ENCODE assay signal across 11 cellular contexts in the genomic region with DNA sequence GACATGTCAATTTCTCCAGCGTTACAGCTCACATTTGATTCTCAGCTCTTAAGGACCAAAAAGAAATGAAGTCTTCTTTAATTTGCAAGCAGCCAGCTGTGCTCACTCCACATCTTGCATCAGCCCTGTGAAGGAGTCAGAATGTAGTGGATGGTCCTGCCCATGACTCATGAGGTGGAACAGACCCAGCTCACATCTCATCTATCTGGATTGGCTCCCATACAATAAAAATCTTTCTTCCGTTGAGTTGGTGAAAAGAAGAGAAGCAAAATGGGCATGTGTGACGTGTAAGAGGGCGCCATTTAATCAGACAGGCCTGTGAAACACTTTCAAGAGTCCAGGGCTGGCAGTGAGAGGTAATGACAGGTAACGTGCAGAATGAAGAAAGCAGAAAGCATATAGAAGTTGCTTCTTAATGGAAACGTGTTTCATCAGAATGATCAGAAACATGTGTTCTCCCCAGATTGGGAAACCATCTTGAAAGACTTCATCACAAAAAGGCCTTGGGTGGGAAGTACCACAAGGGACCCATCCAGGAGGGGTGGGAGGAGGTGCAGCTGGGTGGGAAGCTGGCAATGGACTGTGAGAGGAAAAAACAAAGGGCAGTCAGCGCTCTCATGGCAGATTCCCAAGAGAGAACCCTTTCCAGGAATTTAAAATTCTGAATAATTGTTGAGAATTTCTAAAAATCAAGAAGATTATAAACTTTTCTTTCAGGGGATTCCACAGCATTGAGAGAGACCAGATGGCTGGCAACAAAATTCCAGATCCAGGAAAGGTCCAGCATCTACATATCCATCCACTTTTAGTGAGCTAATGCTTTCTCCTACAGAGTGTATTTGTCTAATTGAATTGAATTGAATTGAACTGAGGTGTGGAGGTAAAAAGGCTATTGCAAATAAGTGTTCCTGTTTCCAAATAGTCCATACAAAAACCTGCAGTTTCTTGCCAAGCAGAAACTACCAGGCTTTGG. TPM values are rescaled to one million over a fixed set of nuclear protein-coding genes. Genes with fewer than 3 reads are reported as not detected.
DNase-seq lines count a peak whose midpoint lies in the region; ATAC-seq and TF ChIP-seq lines count a peak whose summit lies in the region.
"Had no signal": no experiment of that assay in that cellular context is flagged by ENCODE, and none has a peak within 500 bp of the region (broad histone marks: within the 10 kb centered on the region; RNA-seq: fewer than 3 reads in every experiment).

No MANE protein-coding gene starts in this region.

- peaks cover 0 to 15% (median 0%) of the 10 kb centered on the region in 5 donors for H3K36me3 Mint-ChIP-seq in naive thymus-derived CD4-positive, alpha-beta T cell

- H3K56ac ChIP-seq in IMR-90 (ENCODE audit: extremely low read depth, insufficient read depth, low read length), result no peak overlapping the region

- 0 out of 2 replicates have a peak, but pooled peaks have one; percentile 17 for TF ChIP-seq RAD21 in IMR-90 (IDR thresholded peaks at IDR 0.05; ENCODE audit: low read length)

- H2AK9ac ChIP-seq in IMR-90 (replicated peaks; ENCODE audit: low read depth, low read length, poor library complexity), result peak overlapping the region; percentile 10

- intact Hi-C loops in IMR-90 (cut with micrococcal nuclease), result no loop called here
- intact Hi-C loops in naive thymus-derived CD4-positive, alpha-beta T cell (cut with micrococcal nuclease), result no loop called here

- peak overlapping the region; percentile 51; the same call in 1 of the 2 replicates for H3K14ac ChIP-seq in IMR-90 (replicated peaks; ENCODE audit: low read depth, low read length)

- WGBS in IMR-90 (ENCODE audit: extremely low coverage in 2 of 2, insufficient read length in 1 of 2), 2 experiments, result 40% methylated on average over 1 of the region's 7 CpGs; no CpG with 5 or more reads in 1 of the 2 experiments

- no peaks in the 10 kb centered on the region for H3K9me3 ChIP-seq in IMR-90 (ENCODE audit: control insufficient read depth, insufficient read depth, low read length)
- no peaks in the 10 kb centered on the region for H3K9me3 ChIP-seq in naive thymus-derived CD4-positive, alpha-beta T cell (ENCODE audit: control insufficient read depth in 2 of 3, low read length in 3 of 3)

- CTCF ChIA-PET in IMR-90 (lab: Yijun Ruan, JAX), result interaction anchor here (1.0 kb wide), 1 partner anchor 100 kb away, joined by 4 read pairs; no protein-coding TSS in a partner anchor
- CTCF ChIA-PET in naive thymus-derived CD4-positive, alpha-beta T cell (lab: Charles Lee), result interaction anchor here (1.6 kb wide), 1 partner anchor 12 kb away, joined by 4 read pairs; no protein-coding TSS in a partner anchor

- peak overlapping the region; percentile 84; the same call in 2 of the 3 replicates for H2BK15ac ChIP-seq in IMR-90 (ENCODE audit: low read depth, low read length)

- peaks cover 0 to 9% (median 0%) of the 10 kb centered on the region in 11 donors for H3K9me3 Mint-ChIP-seq in naive thymus-derived CD4-positive, alpha-beta T cell
- H3K9me3 Mint-ChIP-seq: activated T-cell treated with anti-CD3 and anti-CD28 coated beads, Interleukin-2, amount 50 U/mL, for 4 hours had no signal

- POLR2A ChIA-PET in IMR-90 (lab: Charles Lee; ENCODE audit: unreplicated experiment), result no interaction called here
- POLR2A ChIA-PET in naive thymus-derived CD4-positive, alpha-beta T cell (lab: Charles Lee), result interaction anchor here (0.6 to 19.5 kb wide), 8 partner anchors 10 to 1472 kb away, joined by 3 to 380 read pairs (median 3); a partner anchor contains a TSS

- H4K5ac ChIP-seq in IMR-90 (ENCODE audit: low read depth, low read length), result peak overlapping the region; percentile 24

- H3K27me3 ChIP-seq in IMR-90 (ENCODE audit: control insufficient read depth, insufficient read depth, low read length), result no peaks in the 10 kb centered on the region
- no peaks in the 10 kb centered on the region for H3K27me3 ChIP-seq in naive thymus-derived CD4-positive, alpha-beta T cell (ENCODE audit: control insufficient read depth in 2 of 2, insufficient read depth in 2 of 2, low read length in 2 of 2)

- peak overlapping the region; percentile 54 for H2BK5ac ChIP-seq in IMR-90 (ENCODE audit: low read depth, low read length, poor library complexity, severe bottlenecking)

- no peaks in the 10 kb centered on the region for H4K20me1 ChIP-seq in IMR-90 (ENCODE audit: insufficient read depth, low read length)

- peaks cover 4% of the 10 kb centered on the region; the same call in 1 of the 2 replicates for H3K9me1 ChIP-seq in IMR-90 (ENCODE audit: insufficient read depth, low read length)

- DNase-seq in AG09309 (ENCODE audit: low read depth) (peak; percentile 91), IMR-90 (peak; percentile 99), choroid plexus epithelial cell (ENCODE audit: low read depth) (peak; percentile 96), NCI-H526 treated with DMSO at 0.1 percent for 48 hours (lab: John Stamatoyannopoulos, UW) (no peak), T-helper 2 cell (no peak)
- no peak for DNase-seq in naive thymus-derived CD4-positive, alpha-beta T cell
- DNase-seq: activated T-cell treated with anti-CD3 and anti-CD28 coated beads, Interleukin-2, amount 50 U/mL, for 4 hours; NCI-H446; T-helper 17 cell had no signal

- peak overlapping the region; percentile 78 for H2BK20ac ChIP-seq in IMR-90 (ENCODE audit: low read depth, low read length)

- TF ChIP-seq POLR2A in IMR-90 (IDR thresholded peaks at IDR 0.05; ENCODE audit: low read depth, low read length), result no peak

- H3K4ac ChIP-seq in IMR-90 (ENCODE audit: low read depth, low read length), result peak overlapping the region; percentile 69

- H3K27me3 Mint-ChIP-seq in naive thymus-derived CD4-positive, alpha-beta T cell, result peaks cover 0 to 2% (median 0%) of the 10 kb centered on the region in 5 donors

- no peak overlapping the region for H3K4me3 ChIP-seq in AG09309 (ENCODE audit: control insufficient read depth, low read depth, low read length)
- no peak overlapping the region for H3K4me3 ChIP-seq in IMR-90 (ENCODE audit: insufficient read depth, low read depth, low read length)
- no peak overlapping the region for H3K4me3 ChIP-seq in choroid plexus epithelial cell (ENCODE audit: low read depth, low read length)
- H3K4me3 ChIP-seq in naive thymus-derived CD4-positive, alpha-beta T cell (ENCODE audit: low read length), result no peak overlapping the region

- H2AK5ac ChIP-seq in IMR-90 (ENCODE audit: low read depth, low read length), result peak overlapping the region; percentile 18; the same call in 1 of the 2 replicates

- TF ChIP-seq CTCF in AG09309 (IDR thresholded peaks at IDR 0.05; ENCODE audit: control insufficient read depth, insufficient read depth, low read depth, low read length, missing control alignments) (no peak), IMR-90 (conservative IDR thresholded peaks at IDR 0.05; ENCODE audit: low read depth, low read length) (no peak), choroid plexus epithelial cell (conservative IDR thresholded peaks at IDR 0.05; ENCODE audit: low read depth, low read length) (no peak)

- peaks cover 11% of the 10 kb centered on the region for H3K4me1 ChIP-seq in IMR-90 (ENCODE audit: control insufficient read depth, insufficient read depth, low read length)
- H3K4me1 ChIP-seq in naive thymus-derived CD4-positive, alpha-beta T cell (ENCODE audit: control insufficient read depth in 2 of 2, insufficient read depth in 2 of 2, low read length in 2 of 2), result peaks cover 39 to 47% of the 10 kb centered on the region in 2 donors

- H3K27ac Mint-ChIP-seq in naive thymus-derived CD4-positive, alpha-beta T cell, result peak overlapping the region in 6 of 9 donors; percentile 9 to 80 (median 62)

- peak overlapping the region; percentile 77 for H3K18ac ChIP-seq in IMR-90 (ENCODE audit: low read depth, low read length)

- H3K27ac ChIP-seq in IMR-90 (ENCODE audit: insufficient read depth, low read length), result peak overlapping the region; percentile 57; the same call in 1 of the 2 replicates
- H3K27ac ChIP-seq in naive thymus-derived CD4-positive, alpha-beta T cell (ENCODE audit: low read depth, low read length), result no peak overlapping the region

- no peak overlapping the region for H3K4me3 Mint-ChIP-seq in naive thymus-derived CD4-positive, alpha-beta T cell
- H3K4me3 Mint-ChIP-seq: activated T-cell treated with anti-CD3 and anti-CD28 coated beads, Interleukin-2, amount 50 U/mL, for 4 hours; T-helper 17 cell had no signal

- dilution Hi-C loops in IMR-90 (cut with HindIII; ENCODE audit: low sequenced_read_pairs, unreplicated experiment), result no loop called here

- peak overlapping the region; percentile 48 for H4K91ac ChIP-seq in IMR-90 (ENCODE audit: insufficient read depth, low read depth, low read length)

- peak overlapping the region; percentile 68 for H2AFZ ChIP-seq in IMR-90 (replicated peaks; ENCODE audit: low read length, poor library complexity)

- H3K4me2 ChIP-seq in IMR-90 (ENCODE audit: low read depth, low read length), result peak overlapping the region; percentile 41; the same call in 1 of the 2 replicates

- H4K8ac ChIP-seq in IMR-90 (ENCODE audit: low read depth in 2 of 2, low read length in 2 of 2), result peak overlapping the region; percentile 26 to 72; a peak in 3 of 4 replicates

- H3K4me1 Mint-ChIP-seq in naive thymus-derived CD4-positive, alpha-beta T cell, result peaks cover 48 to 76% (median 60%) of the 10 kb centered on the region in 7 donors

- H2BK120ac ChIP-seq in IMR-90 (ENCODE audit: low read depth, low read length), result peak overlapping the region; percentile 87

- BruUV-seq in IMR-90 (replicated peaks; lab: Mats Ljungman, UMichigan), result no TSS peak

- H3K79me1 ChIP-seq in IMR-90 (ENCODE audit: low read depth in 1 of 2, low read length in 2 of 2), result no peaks in the 10 kb centered on the region

- in situ Hi-C loops in IMR-90 (cut with MboI; ENCODE audit: low sequenced_read_pairs), result no loop called here

- H3K36me3 ChIP-seq in IMR-90 (ENCODE audit: control insufficient read depth, insufficient read depth, low read length), result no peaks in the 10 kb centered on the region
- H3K36me3 ChIP-seq in naive thymus-derived CD4-positive, alpha-beta T cell (ENCODE audit: control insufficient read depth in 2 of 3, insufficient read depth in 3 of 3, low read length in 3 of 3), result no peaks in the 10 kb centered on the region

- peak; percentile 89 for ATAC-seq in IMR-90 (ENCODE audit: low read depth)
- ATAC-seq in naive thymus-derived CD4-positive, alpha-beta T cell, result no peak
- no peak for ATAC-seq in GM19452 (IDR thresholded peaks at IDR 0.05; ENCODE audit: unreplicated experiment)
- no peak for ATAC-seq in GM21390 (IDR thresholded peaks at IDR 0.05; ENCODE audit: unreplicated experiment)
- ATAC-seq: activated T-cell treated with anti-CD3 and anti-CD28 coated beads, Interleukin-2, amount 50 U/mL, for 4 hours; T-helper 17 cell had no signal

- no peak overlapping the region for H3K9ac ChIP-seq in IMR-90 (ENCODE audit: low read depth, low read length)

- H3K23ac ChIP-seq in IMR-90 (ENCODE audit: low read depth, low read length), result peak overlapping the region; percentile 49; the same call in 1 of the 2 replicates

RNA-seq across cellular contexts. Expression of a gene that starts 57.0 kb away (rescaled TPM):
- total RNA-seq in IMR-90 (2012; rRNA removed), result 56.3 and 60.3 TPM in 2 replicates
- polyA plus RNA-seq in IMR-90 (2012; rRNA removed), result 41.2 and 43.6 TPM in 2 replicates
- 19.0 and 24.4 TPM in 2 replicates for polyA plus RNA-seq in IMR-90 (2012; cell fraction: cytosol; rRNA removed)
- polyA plus RNA-seq in IMR-90 (2012; cell fraction: nucleus; rRNA removed; ENCODE audit: low replicate concordance), result 13.4 and 42.1 TPM in 2 replicates
- total RNA-seq in naive thymus-derived CD4-positive, alpha-beta T cell, result 100 to 1,000 TPM; 659 to 871 (median 773) TPM
- polyA plus RNA-seq in naive thymus-derived CD4-positive, alpha-beta T cell, result 100 to 1,000 TPM; 514 to 634 TPM

Comparison
In these comparisons a context has a peak if more than half of its experiments do, and no peak if none do; other contexts are left out.
1. DNase-seq: peak in AG09309 (single experiment), IMR-90 (single experiment) and choroid plexus epithelial cell (single experiment); none in naive thymus-derived CD4-positive, alpha-beta T cell (0 of 9), NCI-H526 treated with DMSO at 0.1 percent for 48 hours (single experiment) and T-helper 2 cell (0 of 5).
2. RNA of a gene that starts 57.0 kb away (total RNA-seq): 659 to 871 TPM in naive thymus-derived CD4-positive, alpha-beta T cell; 56.3 to 60.3 TPM in IMR-90; every median in the first group is over 10 times any median in the second.